Comparison of ENCODE assay signal across 17 cellular contexts in the genomic region with DNA sequence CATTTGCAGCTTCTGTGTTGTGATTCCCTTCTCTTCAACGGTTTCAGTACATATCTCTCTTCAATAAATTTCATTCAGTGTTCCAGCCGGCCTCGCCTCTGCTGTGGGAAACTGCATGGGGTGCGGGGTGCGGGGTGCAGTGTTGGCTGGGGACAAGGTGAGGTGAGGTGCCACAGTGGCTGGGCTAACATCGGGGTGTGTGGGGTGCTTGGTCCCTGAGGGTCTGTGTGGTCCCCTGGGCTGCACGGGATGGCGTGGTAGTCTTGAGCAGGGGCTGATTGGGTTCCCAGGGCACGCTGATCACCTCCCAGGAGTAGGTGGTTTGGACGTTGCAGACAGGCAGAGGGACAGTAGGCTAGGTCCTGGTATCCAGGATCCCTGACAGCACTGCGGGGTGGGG. TPM values are rescaled to one million over a fixed set of nuclear protein-coding genes. Genes with fewer than 3 reads are reported as not detected.
A peak's percentile ranks its signal among the peaks of the same experiment; 100 is the strongest.
DNase-seq lines count a peak whose midpoint lies in the region; TF ChIP-seq lines count a peak whose summit lies in the region.
"Had no signal": no experiment of that assay in that cellular context is flagged by ENCODE, and none has a peak within 500 bp of the region (broad histone marks: within the 10 kb centered on the region; RNA-seq: fewer than 3 reads in every experiment).

No MANE protein-coding gene starts in this region.

- H3K4me3 Mint-ChIP-seq in activated naive CD4-positive, alpha-beta T cell treated with anti-CD3 and anti-CD28 coated beads, Interleukin-2, amount 50 U/mL, for 24 hours = peak overlapping the region; percentile 11
- H3K4me3 Mint-ChIP-seq in activated naive CD4-positive, alpha-beta T cell treated with anti-CD3 and anti-CD28 coated beads, Interleukin-2, amount 10 ng/mL, durations not matched to agents 7 days and 5 days = no peak overlapping the region
- peak overlapping the region; percentile 7 for H3K4me3 Mint-ChIP-seq in activated T-helper 1 cell treated with anti-CD3 and anti-CD28 coated beads, Interleukin-12 subunit alpha, Interleukin-12 subunit beta, Interleukin-2, Interleukin-4 antibody, amounts not matched to agents 30 ng/mL and 10 ng/mL and 1 ng/mL, durations not matched to agents 14 hours and 24 hours and 36 hours
- H3K4me3 Mint-ChIP-seq in glutamatergic neuron (ENCODE audit: unreplicated experiment) = peak overlapping the region; percentile 42
- peak overlapping the region; percentile 47 for H3K4me3 Mint-ChIP-seq in type B pancreatic cell

- no peaks in the 10 kb centered on the region for H3K4me1 ChIP-seq in testis
- H3K4me1 ChIP-seq: BLaER1 treated with 17β-estradiol and CSF1 and Interleukin-3, amounts not matched to agents 10 nM and 100 nM had no signal

- no peaks in the 10 kb centered on the region for H3K27me3 Mint-ChIP-seq in activated naive CD4-positive, alpha-beta T cell treated with anti-CD3 and anti-CD28 coated beads, Interleukin-2, amount 50 U/mL, for 24 hours
- peaks cover 4% of the 10 kb centered on the region for H3K27me3 Mint-ChIP-seq in activated naive CD4-positive, alpha-beta T cell treated with anti-CD3 and anti-CD28 coated beads, Interleukin-2, amount 10 ng/mL, durations not matched to agents 7 days and 5 days
- no peaks in the 10 kb centered on the region for H3K27me3 Mint-ChIP-seq in activated T-helper 1 cell treated with anti-CD3 and anti-CD28 coated beads, Interleukin-12 subunit alpha, Interleukin-12 subunit beta, Interleukin-2, Interleukin-4 antibody, amounts not matched to agents 30 ng/mL and 10 ng/mL and 1 ng/mL, durations not matched to agents 14 hours and 24 hours and 36 hours (ENCODE audit: insufficient read depth)
- H3K27me3 Mint-ChIP-seq in glutamatergic neuron (ENCODE audit: unreplicated experiment) = no peaks in the 10 kb centered on the region
- no peaks in the 10 kb centered on the region for H3K27me3 Mint-ChIP-seq in type B pancreatic cell
- H3K27me3 Mint-ChIP-seq: CD4-positive, CD25-positive, alpha-beta regulatory T cell had no signal

- intact Hi-C loops in activated T-helper 1 cell treated with anti-CD3 and anti-CD28 coated beads, Interleukin-12 subunit alpha, Interleukin-12 subunit beta, Interleukin-2, Interleukin-4 antibody, amounts not matched to agents 30 ng/mL and 10 ng/mL and 1 ng/mL, durations not matched to agents 14 hours and 24 hours and 36 hours (cut with micrococcal nuclease) = no loop called here
- intact Hi-C loops in testis (cut with DNase I; ENCODE audit: low total_unique reads) = no loop called here

- CTCF ChIA-PET in activated naive CD4-positive, alpha-beta T cell treated with anti-CD3 and anti-CD28 coated beads, Interleukin-2, amount 10 ng/mL, durations not matched to agents 7 days and 5 days (lab: Charles Lee) = no interaction called here

- H3K27me3 ChIP-seq in testis = no peaks in the 10 kb centered on the region

- no peak for TF ChIP-seq POLR2A in testis (IDR thresholded peaks at IDR 0.05)

- no peaks in the 10 kb centered on the region for H3K36me3 Mint-ChIP-seq in activated naive CD4-positive, alpha-beta T cell treated with anti-CD3 and anti-CD28 coated beads, Interleukin-2, amount 50 U/mL, for 24 hours
- no peaks in the 10 kb centered on the region for H3K36me3 Mint-ChIP-seq in activated naive CD4-positive, alpha-beta T cell treated with anti-CD3 and anti-CD28 coated beads, Interleukin-2, amount 10 ng/mL, durations not matched to agents 7 days and 5 days
- no peaks in the 10 kb centered on the region for H3K36me3 Mint-ChIP-seq in activated T-helper 1 cell treated with anti-CD3 and anti-CD28 coated beads, Interleukin-12 subunit alpha, Interleukin-12 subunit beta, Interleukin-2, Interleukin-4 antibody, amounts not matched to agents 30 ng/mL and 10 ng/mL and 1 ng/mL, durations not matched to agents 14 hours and 24 hours and 36 hours (ENCODE audit: low read depth)
- H3K36me3 Mint-ChIP-seq in glutamatergic neuron (ENCODE audit: unreplicated experiment) = no peaks in the 10 kb centered on the region
- no peaks in the 10 kb centered on the region for H3K36me3 Mint-ChIP-seq in type B pancreatic cell
- H3K36me3 Mint-ChIP-seq: CD4-positive, CD25-positive, alpha-beta regulatory T cell had no signal

- no peak overlapping the region for H3K4me3 ChIP-seq in testis
- H3K4me3 ChIP-seq: BLaER1 treated with 17β-estradiol and CSF1 and Interleukin-3, amounts not matched to agents 10 nM and 100 nM; GM12878; GM23248 had no signal

- H3K4me1 Mint-ChIP-seq in activated naive CD4-positive, alpha-beta T cell treated with anti-CD3 and anti-CD28 coated beads, Interleukin-2, amount 50 U/mL, for 24 hours = no peaks in the 10 kb centered on the region
- no peaks in the 10 kb centered on the region for H3K4me1 Mint-ChIP-seq in activated naive CD4-positive, alpha-beta T cell treated with anti-CD3 and anti-CD28 coated beads, Interleukin-2, amount 10 ng/mL, durations not matched to agents 7 days and 5 days
- no peaks in the 10 kb centered on the region for H3K4me1 Mint-ChIP-seq in activated T-helper 1 cell treated with anti-CD3 and anti-CD28 coated beads, Interleukin-12 subunit alpha, Interleukin-12 subunit beta, Interleukin-2, Interleukin-4 antibody, amounts not matched to agents 30 ng/mL and 10 ng/mL and 1 ng/mL, durations not matched to agents 14 hours and 24 hours and 36 hours (ENCODE audit: low read depth)
- no peaks in the 10 kb centered on the region for H3K4me1 Mint-ChIP-seq in glutamatergic neuron (ENCODE audit: low read depth, unreplicated experiment)
- no peaks in the 10 kb centered on the region for H3K4me1 Mint-ChIP-seq in type B pancreatic cell (ENCODE audit: unreplicated experiment)

- TF ChIP-seq CTCF in glutamatergic neuron (IDR thresholded peaks at IDR 0.05; ENCODE audit: partially characterized antibody, unreplicated experiment) (no peak), type B pancreatic cell (conservative IDR thresholded peaks at IDR 0.05) (no peak), testis (IDR thresholded peaks at IDR 0.05) (no peak)

- no peaks in the 10 kb centered on the region for H3K9me3 Mint-ChIP-seq in activated naive CD4-positive, alpha-beta T cell treated with anti-CD3 and anti-CD28 coated beads, Interleukin-2, amount 50 U/mL, for 24 hours
- H3K9me3 Mint-ChIP-seq in activated naive CD4-positive, alpha-beta T cell treated with anti-CD3 and anti-CD28 coated beads, Interleukin-2, amount 10 ng/mL, durations not matched to agents 7 days and 5 days = no peaks in the 10 kb centered on the region
- no peaks in the 10 kb centered on the region for H3K9me3 Mint-ChIP-seq in activated T-helper 1 cell treated with anti-CD3 and anti-CD28 coated beads, Interleukin-12 subunit alpha, Interleukin-12 subunit beta, Interleukin-2, Interleukin-4 antibody, amounts not matched to agents 30 ng/mL and 10 ng/mL and 1 ng/mL, durations not matched to agents 14 hours and 24 hours and 36 hours
- H3K9me3 Mint-ChIP-seq in glutamatergic neuron (ENCODE audit: unreplicated experiment) = no peaks in the 10 kb centered on the region
- no peaks in the 10 kb centered on the region for H3K9me3 Mint-ChIP-seq in type B pancreatic cell
- H3K9me3 Mint-ChIP-seq: CD4-positive, CD25-positive, alpha-beta regulatory T cell had no signal

- WGBS in testis, 2 donors = 91% methylated on average over 11 of the region's 11 CpGs; no CpG with 5 or more reads in 1 of the 2 donors

- no peaks in the 10 kb centered on the region for H3K36me3 ChIP-seq in testis (ENCODE audit: low read depth, missing control alignments)
- H3K36me3 ChIP-seq: BLaER1 treated with 17β-estradiol and CSF1 and Interleukin-3, amounts not matched to agents 10 nM and 100 nM had no signal

- no peaks in the 10 kb centered on the region for H3K9me3 ChIP-seq in testis

- no peak overlapping the region for H3K27ac ChIP-seq in testis
- H3K27ac ChIP-seq: BLaER1 treated with 17β-estradiol and CSF1 and Interleukin-3, amounts not matched to agents 10 nM and 100 nM; GM23248 had no signal

- DNase-seq in activated naive CD4-positive, alpha-beta T cell treated with anti-CD3 and anti-CD28 coated beads, Interleukin-2, amount 10 ng/mL, durations not matched to agents 7 days and 5 days = no peak
- no peak for DNase-seq in activated T-helper 1 cell treated with anti-CD3 and anti-CD28 coated beads, Interleukin-12 subunit alpha, Interleukin-12 subunit beta, Interleukin-2, Interleukin-4 antibody, amounts not matched to agents 30 ng/mL and 10 ng/mL and 1 ng/mL, durations not matched to agents 14 hours and 24 hours and 36 hours (ENCODE audit: low spot score)
- no peak for DNase-seq in glutamatergic neuron
- DNase-seq in type B pancreatic cell (ENCODE audit: extremely low spot score, unreplicated experiment) = no peak
- no peak for DNase-seq in NCI-H526 treated with DMSO at 0.1 percent for 48 hours (lab: John Stamatoyannopoulos, UW)
- no peak for DNase-seq in testis
- DNase-seq: ACHN; CD4-positive, CD25-positive, alpha-beta regulatory T cell; DMS79; GM23248; H7 had no signal

- no peak overlapping the region for H3K27ac Mint-ChIP-seq in activated naive CD4-positive, alpha-beta T cell treated with anti-CD3 and anti-CD28 coated beads, Interleukin-2, amount 50 U/mL, for 24 hours
- no peak overlapping the region for H3K27ac Mint-ChIP-seq in activated naive CD4-positive, alpha-beta T cell treated with anti-CD3 and anti-CD28 coated beads, Interleukin-2, amount 10 ng/mL, durations not matched to agents 7 days and 5 days
- no peak overlapping the region for H3K27ac Mint-ChIP-seq in activated T-helper 1 cell treated with anti-CD3 and anti-CD28 coated beads, Interleukin-12 subunit alpha, Interleukin-12 subunit beta, Interleukin-2, Interleukin-4 antibody, amounts not matched to agents 30 ng/mL and 10 ng/mL and 1 ng/mL, durations not matched to agents 14 hours and 24 hours and 36 hours
- H3K27ac Mint-ChIP-seq in glutamatergic neuron (ENCODE audit: unreplicated experiment) (no peak overlapping the region), type B pancreatic cell (no peak overlapping the region)
- H3K27ac Mint-ChIP-seq: CD4-positive, CD25-positive, alpha-beta regulatory T cell had no signal

RNA-seq across cellular contexts. Expression of a gene that starts 2.7 kb away (rescaled TPM):
- 0.56 and 0.73 TPM in 2 replicates for total RNA-seq in activated T-helper 1 cell treated with anti-CD3 and anti-CD28 coated beads, Interleukin-12 subunit alpha, Interleukin-12 subunit beta, Interleukin-2, Interleukin-4 antibody, amounts not matched to agents 30 ng/mL and 10 ng/mL and 1 ng/mL, durations not matched to agents 14 hours and 24 hours and 36 hours
- 14.0 TPM for total RNA-seq in glutamatergic neuron (ENCODE audit: unreplicated experiment)
- total RNA-seq in type B pancreatic cell (ENCODE audit: low replicate concordance) = 3.0 and 5.4 TPM in 2 replicates
- total RNA-seq in testis = 1 to 10 TPM; 3.7 to 4.0 TPM
- polyA plus RNA-seq in testis (ENCODE audit: insufficient read depth, low read depth, low replicate concordance) = 4.2 TPM
- total RNA-seq: CD4-positive, CD25-positive, alpha-beta regulatory T cell had no signal

RNA-seq across cellular contexts. Expression of a gene that starts 18.7 kb away (rescaled TPM):
- total RNA-seq in activated T-helper 1 cell treated with anti-CD3 and anti-CD28 coated beads, Interleukin-12 subunit alpha, Interleukin-12 subunit beta, Interleukin-2, Interleukin-4 antibody, amounts not matched to agents 30 ng/mL and 10 ng/mL and 1 ng/mL, durations not matched to agents 14 hours and 24 hours and 36 hours = 0.67 and 0.88 TPM in 2 replicates
- 7.8 TPM for total RNA-seq in glutamatergic neuron (ENCODE audit: unreplicated experiment)
- total RNA-seq in type B pancreatic cell (ENCODE audit: low replicate concordance) = 4.3 and 9.2 TPM in 2 replicates
- 10 to 100 TPM; 28.2 to 35.0 TPM for total RNA-seq in testis
- polyA plus RNA-seq in testis (ENCODE audit: insufficient read depth, low read depth, low replicate concordance) = 26.2 TPM
- total RNA-seq: A172, G401, GM12878, GM23248, HepG2 had no signal
- polyA plus RNA-seq: GM23248, HepG2 had no signal
